Comparison of ENCODE assay signal across 18 cellular contexts in the genomic region with DNA sequence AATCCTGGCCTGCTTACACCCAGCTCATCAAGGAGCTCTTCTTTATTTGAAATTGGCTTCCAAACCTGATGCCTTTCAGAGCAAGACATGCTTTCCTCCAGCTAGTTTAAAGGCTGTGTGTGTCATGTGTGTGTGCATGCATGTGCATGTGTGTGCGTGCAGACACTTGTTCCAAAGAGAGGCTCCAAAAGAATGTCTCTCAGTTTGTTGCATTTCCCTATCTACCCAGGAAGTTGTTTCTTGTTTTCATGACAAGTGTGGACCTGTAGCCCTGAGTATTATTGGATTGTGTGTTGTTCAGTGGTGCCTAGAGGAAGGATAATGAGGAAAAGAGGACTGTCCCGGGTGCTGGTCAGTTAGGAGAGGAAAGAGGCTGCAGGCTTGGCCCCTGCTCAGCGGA.
A peak's percentile ranks its signal among the peaks of the same experiment; 100 is the strongest.
DNase-seq lines count a peak whose midpoint lies in the region; ATAC-seq, FAIRE-seq and TF ChIP-seq lines count a peak whose summit lies in the region.
"Had no signal": no experiment of that assay in that cellular context is flagged by ENCODE, and none has a peak within 500 bp of the region (broad histone marks: within the 10 kb centered on the region; RNA-seq: fewer than 3 reads in every experiment).

No MANE protein-coding gene starts in this region.

- H3K36me3 ChIP-seq in bronchial epithelial cell (ENCODE audit: control insufficient read depth, insufficient read depth, low read length) (no peaks in the 10 kb centered on the region), keratinocyte (ENCODE audit: control insufficient read depth in 2 of 2, extremely low read depth in 1 of 2, insufficient read depth in 2 of 2, low read length in 2 of 2) (peaks cover 20 to 31% of the 10 kb centered on the region in 2 experiments)
- H3K36me3 ChIP-seq: BE2C, Peyer's patch, SJSA1 had no signal

- ATAC-seq in HG02938 (IDR thresholded peaks at IDR 0.05; ENCODE audit: unreplicated experiment): no peak
- ATAC-seq in HG02970 (IDR thresholded peaks at IDR 0.05; ENCODE audit: low FRiP score, unreplicated experiment): no peak
- ATAC-seq: Right ventricle myocardium inferior had no signal

- H4K20me1 ChIP-seq in keratinocyte (ENCODE audit: control insufficient read depth, extremely low read depth, insufficient read depth, low read length): no peaks in the 10 kb centered on the region

- DNase-seq in HPDE6-E6E7 (ENCODE audit: extremely low spot score) (peak; percentile 68), bronchial epithelial cell (ENCODE audit: low read depth) (peak; percentile 97), keratinocyte (ENCODE audit: low read depth, low spot score) (peak; percentile 91), ureter (ENCODE audit: low spot score) (peak; percentile 69), DMS79 (lab: John Stamatoyannopoulos, UW) (no peak)
- DNase-seq: BE2C, HCEC 1CT, KG1, NCI-H1105 treated with DMSO at 0.1 percent for 48 hours, NCI-H2029 treated with DMSO at 0.1 percent for 48 hours, NCI-H226, NCI-H510A treated with DMSO at 0.1 percent for 48 hours, NCI-H82, Peyer's patch had no signal

- no peaks in the 10 kb centered on the region for H3K79me2 ChIP-seq in keratinocyte (ENCODE audit: control insufficient read depth, insufficient read depth, low read length)

- FAIRE-seq in bronchial epithelial cell (lab: Jason Lieb, UNC) (peak; percentile 89), keratinocyte (lab: Jason Lieb, UNC) (peak; percentile 92)

- dilution Hi-C loops in keratinocyte (cut with MboI; ENCODE audit: extremely low pct_ligation_motif_present, low sequenced_read_pairs): no loop called here

- H3K4me3 ChIP-seq in bronchial epithelial cell (ENCODE audit: low read depth, low read length): no peak overlapping the region
- H3K4me3 ChIP-seq in keratinocyte (ENCODE audit: control insufficient read depth in 2 of 3, extremely low read depth in 1 of 3, insufficient read depth in 2 of 3, low read depth in 1 of 3, low read length in 3 of 3): no peak overlapping the region
- H3K4me3 ChIP-seq: Peyer's patch, SJSA1 had no signal

- H2AFZ ChIP-seq in keratinocyte (ENCODE audit: control insufficient read depth, low read length): no peak overlapping the region

- no peaks in the 10 kb centered on the region for H3K9me3 ChIP-seq in keratinocyte (ENCODE audit: control insufficient read depth, low read depth, low read length)
- H3K9me3 ChIP-seq: BE2C, Peyer's patch, SJSA1 had no signal

- TF ChIP-seq CTCF in bronchial epithelial cell (IDR thresholded peaks at IDR 0.05; ENCODE audit: insufficient read depth, low read length, severe bottlenecking): no peak
- TF ChIP-seq CTCF in keratinocyte (optimal IDR thresholded peaks at IDR 0.05 in 1 of 3, IDR thresholded peaks at IDR 0.05 in 1 of 3, conservative IDR thresholded peaks at IDR 0.05 in 1 of 3; ENCODE audit: extremely low read depth in 1 of 3, insufficient read depth in 2 of 3, low read length in 3 of 3): no peak

- H3K27me3 ChIP-seq in bronchial epithelial cell (ENCODE audit: control insufficient read depth, insufficient read depth, low read length): no peaks in the 10 kb centered on the region
- H3K27me3 ChIP-seq in keratinocyte (ENCODE audit: control insufficient read depth, extremely low read depth, insufficient read depth, low read length): no peaks in the 10 kb centered on the region
- H3K27me3 ChIP-seq: BE2C, Peyer's patch, SJSA1 had no signal

- H3K9ac ChIP-seq in keratinocyte (ENCODE audit: control insufficient read depth, extremely low read depth, insufficient read depth, low read length): no peak overlapping the region

- peak overlapping the region; percentile 45 for H3K4me2 ChIP-seq in keratinocyte (ENCODE audit: control insufficient read depth, extremely low read depth, insufficient read depth, low read depth, low read length)

- peaks cover 32% of the 10 kb centered on the region for H3K4me1 ChIP-seq in keratinocyte (ENCODE audit: control insufficient read depth, extremely low read depth, insufficient read depth, low read length)
- H3K4me1 ChIP-seq: BE2C, Peyer's patch, SJSA1 had no signal

- peak overlapping the region; percentile 25 for H3K27ac ChIP-seq in keratinocyte (ENCODE audit: control insufficient read depth, insufficient read depth, low read length)
- H3K27ac ChIP-seq: Peyer's patch, SJSA1 had no signal

- no peaks in the 10 kb centered on the region for H3K9me1 ChIP-seq in keratinocyte (ENCODE audit: control insufficient read depth, extremely low read depth, insufficient read depth, low read length)
